9 cellular contexts compared by ENCODE assay signal in the genomic region with DNA sequence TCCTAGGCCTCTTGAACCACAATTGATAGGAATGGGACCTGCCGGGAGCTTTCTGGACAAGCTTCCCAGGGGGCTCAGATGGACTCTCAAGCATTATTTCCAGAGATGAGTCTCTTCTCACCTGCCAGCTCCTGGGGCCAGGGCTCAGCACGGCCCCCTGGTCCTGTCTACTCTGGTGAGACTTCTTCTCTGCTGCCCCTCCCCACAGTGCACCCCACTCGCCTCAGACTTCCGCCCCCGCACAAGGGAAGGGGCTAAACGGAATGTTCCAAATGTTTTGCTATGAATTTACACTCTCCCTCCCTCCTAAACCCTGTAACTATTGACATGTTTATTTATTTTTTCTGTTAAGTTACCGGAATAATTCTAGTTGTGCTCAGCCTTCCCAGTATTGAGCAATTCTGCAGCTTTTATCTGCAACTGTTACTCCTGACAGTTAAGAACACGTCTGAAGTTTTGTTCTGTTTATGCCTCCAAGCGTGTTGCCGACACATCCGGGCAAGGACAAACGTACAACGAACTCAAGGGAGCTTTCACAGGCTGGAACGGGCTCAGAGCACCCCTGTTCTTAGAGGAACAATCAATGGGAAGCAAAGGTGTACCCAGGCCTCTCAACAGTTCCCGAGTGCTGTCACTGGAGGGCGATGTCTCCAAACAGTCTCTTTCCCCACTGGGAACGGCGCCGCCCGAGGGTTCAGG. TPM values are rescaled to one million over a fixed set of nuclear protein-coding genes. Genes with fewer than 3 reads are reported as not detected.
DNase-seq lines count a peak whose midpoint lies in the region; ATAC-seq and TF ChIP-seq lines count a peak whose summit lies in the region.
"Had no signal": no experiment of that assay in that cellular context is flagged by ENCODE, and none has a peak within 500 bp of the region (broad histone marks: within the 10 kb centered on the region; RNA-seq: fewer than 3 reads in every experiment).

No MANE protein-coding gene starts in this region.

- ATAC-seq in GM18861 (IDR thresholded peaks at IDR 0.05; ENCODE audit: unreplicated experiment), result peak; percentile 90
- peak; percentile 66 for ATAC-seq in HG02943 (IDR thresholded peaks at IDR 0.05; ENCODE audit: low read depth, unreplicated experiment)

- H3K27ac ChIP-seq in C4-2B, result no peak overlapping the region
- H3K27ac ChIP-seq: SK-N-MC had no signal

- no peak overlapping the region for H3K4me3 ChIP-seq in epithelial cell of proximal tubule (ENCODE audit: low read depth, low read length)
- H3K4me3 ChIP-seq: SK-N-MC had no signal

- DNase-seq in NCI-H1930 (lab: John Stamatoyannopoulos, UW) (peak; percentile 37 to 39), epithelial cell of proximal tubule (ENCODE audit: low read depth) (no peak), mucosa of gallbladder (ENCODE audit: low spot score) (peak; percentile 54), ureter (ENCODE audit: low spot score) (peak; percentile 76)
- peak; percentile 72 for DNase-seq in activated CD4-positive, alpha-beta T cell treated with anti-CD3 and anti-CD28 coated beads for 48 hours

- TF ChIP-seq CTCF in C4-2B (conservative IDR thresholded peaks at IDR 0.05), result peak; percentile 94
- peak; percentile 93 for TF ChIP-seq CTCF in epithelial cell of proximal tubule (conservative IDR thresholded peaks at IDR 0.05; ENCODE audit: low read depth, low read length)

RNA-seq across cellular contexts. Expression of a gene that starts 55.2 kb away (rescaled TPM):
- total RNA-seq in epithelial cell of proximal tubule (10.5 and 11.6 TPM in 2 replicates), mucosa of gallbladder (27.6 TPM), ureter (38.0 TPM)
